1 cellular context compared by ENCODE assay signal in the genomic region with DNA sequence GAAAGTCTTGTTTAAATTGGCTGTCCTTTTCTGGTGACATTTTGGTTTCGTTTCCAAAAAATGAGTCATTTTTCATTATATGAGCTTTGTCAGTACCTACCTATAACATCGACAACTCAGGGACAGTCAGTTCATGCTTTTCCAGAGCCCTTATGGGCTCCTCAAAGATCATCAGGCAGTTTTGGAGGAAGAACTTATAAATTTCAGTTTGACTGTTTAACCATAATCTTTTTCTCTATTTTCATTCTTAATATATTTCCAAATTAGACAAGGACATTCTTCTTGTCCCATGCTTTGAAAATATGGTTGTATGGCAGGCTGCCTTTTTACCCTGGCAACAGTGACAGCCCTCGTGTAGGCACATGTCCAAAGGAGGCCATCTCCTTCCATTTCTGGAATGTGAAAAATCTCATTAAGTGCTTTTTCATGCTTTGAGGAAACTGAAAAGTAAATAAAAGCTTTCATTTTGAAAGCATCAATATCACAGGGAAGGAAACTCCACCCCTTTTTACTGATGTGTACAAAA.
TF ChIP-seq lines count a peak whose summit lies in the region.

No MANE protein-coding gene starts in this region.

TF ChIP-seq in H1, 55 proteins besides CTCF, POLR2A, EP300 and RAD21:
- TF ChIP-seq GTF2F1 (IDR thresholded peaks at IDR 0.05; ENCODE audit: borderline replicate concordance, low read depth, low read length) (no peak), RFX5 (IDR thresholded peaks at IDR 0.05; ENCODE audit: borderline replicate concordance, low read depth, low read length) (peak; percentile 31; the same call in 1 of the 2 replicates)
